In the genomic region with DNA sequence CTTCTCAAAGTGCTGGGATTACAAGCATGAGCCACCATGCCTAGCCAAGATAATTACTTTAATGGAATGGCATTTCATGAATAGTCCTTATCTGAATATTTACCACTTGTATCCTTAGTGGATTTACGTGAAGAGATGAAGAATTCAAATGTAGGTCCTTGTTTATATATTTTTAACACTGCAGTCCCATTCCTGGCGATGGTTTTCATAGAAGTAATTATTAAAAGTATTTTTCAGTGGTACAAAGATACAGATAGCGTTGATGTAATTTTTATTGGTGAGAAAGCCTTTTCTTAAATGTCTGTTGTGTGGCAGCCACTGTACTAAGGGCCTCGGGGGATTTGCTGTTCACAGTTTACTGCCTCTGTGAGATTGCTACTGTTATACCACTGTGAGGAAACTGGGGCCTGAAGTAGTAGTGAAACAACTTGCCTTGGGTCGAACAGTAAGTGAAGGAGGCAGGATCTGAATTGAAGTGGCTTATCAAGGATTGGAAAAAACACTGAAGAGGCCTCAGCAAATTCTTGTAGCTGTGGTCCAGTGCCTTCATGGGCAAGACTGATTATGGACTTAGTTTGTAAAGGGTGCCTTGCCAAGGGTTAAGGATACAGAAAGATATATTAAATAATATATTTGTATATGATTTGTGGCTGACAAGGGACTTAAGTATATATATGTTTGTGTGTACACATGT, we compare ENCODE assay signal across 13 cellular contexts.
DNase-seq lines count a peak whose midpoint lies in the region; ATAC-seq, FAIRE-seq and TF ChIP-seq lines count a peak whose summit lies in the region.
"Had no signal": no experiment of that assay in that cellular context is flagged by ENCODE, and none has a peak within 500 bp of the region (broad histone marks: within the 10 kb centered on the region; RNA-seq: fewer than 3 reads in every experiment).

No MANE protein-coding gene starts in this region.

- H4K20me1 ChIP-seq in astrocyte (ENCODE audit: insufficient read depth, low read length) = no peaks in the 10 kb centered on the region

- H3K9me3 Mint-ChIP-seq in astrocyte (ENCODE audit: unreplicated experiment) = no peaks in the 10 kb centered on the region

- no peak overlapping the region for H3K9ac ChIP-seq in astrocyte (ENCODE audit: low read length)

- FAIRE-seq in GM12892 (lab: Jason Lieb, UNC) (peak; percentile 67), astrocyte (lab: Jason Lieb, UNC) (no peak)

- peak overlapping the region; percentile 15 for H3K27ac ChIP-seq in astrocyte (ENCODE audit: low read depth, low read length)
- H3K27ac ChIP-seq in Peyer's patch = no peak overlapping the region

- peaks cover 13% of the 10 kb centered on the region for H3K4me1 ChIP-seq in astrocyte (ENCODE audit: insufficient read depth, low read length)
- no peaks in the 10 kb centered on the region for H3K4me1 ChIP-seq in Peyer's patch

- no peak overlapping the region for H3K27ac Mint-ChIP-seq in astrocyte (ENCODE audit: unreplicated experiment)

- no peaks in the 10 kb centered on the region for H3K79me2 ChIP-seq in astrocyte (ENCODE audit: insufficient read depth, low read length)

- ATAC-seq in GM21515 (IDR thresholded peaks at IDR 0.05; ENCODE audit: unreplicated experiment) (peak; percentile 67), HG03103 (IDR thresholded peaks at IDR 0.05; ENCODE audit: low read depth, unreplicated experiment) (peak; percentile 67)
- ATAC-seq in activated CD4-positive, CD25-positive, alpha-beta regulatory T cell treated with anti-CD3 and anti-CD28 coated beads, Interleukin-2, amount 50 U/mL, for 24 hours = no peak

- H3K27me3 Mint-ChIP-seq in astrocyte (ENCODE audit: low read depth, unreplicated experiment) = no peaks in the 10 kb centered on the region

- H3K36me3 ChIP-seq in astrocyte (ENCODE audit: insufficient read depth, low read length) (peaks cover 3% of the 10 kb centered on the region), Peyer's patch (no peaks in the 10 kb centered on the region)

- H3K4me3 ChIP-seq in astrocyte (ENCODE audit: insufficient read depth, low read depth, low read length) (no peak overlapping the region), Peyer's patch (no peak overlapping the region)

- no peak overlapping the region for H2AFZ ChIP-seq in astrocyte (ENCODE audit: low read depth, low read length)

- H3K36me3 Mint-ChIP-seq in astrocyte (ENCODE audit: low read depth, unreplicated experiment) = peaks cover 8% of the 10 kb centered on the region

- no peak overlapping the region for H3K4me2 ChIP-seq in astrocyte (ENCODE audit: low read length)

- H3K4me3 Mint-ChIP-seq in astrocyte (ENCODE audit: unreplicated experiment) = no peak overlapping the region

- H3K27me3 ChIP-seq in astrocyte (ENCODE audit: insufficient read depth, low read length) (no peaks in the 10 kb centered on the region), Peyer's patch (no peaks in the 10 kb centered on the region)

- TF ChIP-seq CTCF in astrocyte (IDR thresholded peaks at IDR 0.05; ENCODE audit: insufficient read depth, low read depth, low read length) (no peak), Peyer's patch (IDR thresholded peaks at IDR 0.05) (no peak)

- peaks cover 21% of the 10 kb centered on the region for H3K4me1 Mint-ChIP-seq in astrocyte (ENCODE audit: low read depth, unreplicated experiment)

- H3K9me3 ChIP-seq in astrocyte (ENCODE audit: insufficient read depth, low read depth, low read length) (no peaks in the 10 kb centered on the region), Peyer's patch (no peaks in the 10 kb centered on the region)

- TF ChIP-seq POLR2A in GM12892 (IDR thresholded peaks at IDR 0.05; ENCODE audit: low read depth, low read length) = no peak
- no peak for TF ChIP-seq POLR2A in Peyer's patch (IDR thresholded peaks at IDR 0.05)

- DNase-seq in GM12892 (ENCODE audit: insufficient read length) (no peak), astrocyte (ENCODE audit: low read depth) (no peak), Peyer's patch (no peak), SKM-1 (lab: John Stamatoyannopoulos, UW; ENCODE audit: unreplicated experiment) (no peak), NCI-H526 treated with DMSO at 0.1 percent for 48 hours (lab: John Stamatoyannopoulos, UW) (no peak)
- DNase-seq: activated CD8-positive, alpha-beta memory T cell treated with anti-CD3 and anti-CD28 coated beads for 24 hours; aorta; erythroblast; NCI-H2081; posterior cingulate gyrus had no signal

Comparison
In these comparisons a context has a peak if more than half of its experiments do, and no peak if none do; other contexts are left out.
1. ATAC-seq: peak in GM21515 (single experiment) and HG03103 (single experiment); none in activated CD4-positive, CD25-positive, alpha-beta regulatory T cell treated with anti-CD3 and anti-CD28 coated beads, Interleukin-2, amount 50 U/mL, for 24 hours (0 of 2).